In genomic region chr9:114228034-114228808, GRCh38 we compare ENCODE assay signal across 1 cellular context.
A peak's percentile ranks its signal among the peaks of the same experiment; 100 is the strongest.
TF ChIP-seq lines count a peak whose summit lies in the region.

No MANE protein-coding gene starts in this region.

TF ChIP-seq in HepG2, 621 proteins besides CTCF, POLR2A, EP300 and RAD21 (continued from another document):
- TF ChIP-seq ZNF629 (CRISPR knock-in tag; conservative IDR thresholded peaks at IDR 0.05), result peak; percentile 94
- no peak for TF ChIP-seq GZF1 (CRISPR knock-in tag; IDR thresholded peaks at IDR 0.05)
- TF ChIP-seq ZNF580 (CRISPR knock-in tag; IDR thresholded peaks at IDR 0.05; ENCODE audit: borderline replicate concordance, low read depth), result no peak
- no peak for TF ChIP-seq ZNF562 (CRISPR knock-in tag; IDR thresholded peaks at IDR 0.05; ENCODE audit: borderline replicate concordance)
- TF ChIP-seq DDIT3 (CRISPR knock-in tag; IDR thresholded peaks at IDR 0.05), result no peak
- no peak for TF ChIP-seq AHR (CRISPR knock-in tag; IDR thresholded peaks at IDR 0.05)
